In the genomic region with DNA sequence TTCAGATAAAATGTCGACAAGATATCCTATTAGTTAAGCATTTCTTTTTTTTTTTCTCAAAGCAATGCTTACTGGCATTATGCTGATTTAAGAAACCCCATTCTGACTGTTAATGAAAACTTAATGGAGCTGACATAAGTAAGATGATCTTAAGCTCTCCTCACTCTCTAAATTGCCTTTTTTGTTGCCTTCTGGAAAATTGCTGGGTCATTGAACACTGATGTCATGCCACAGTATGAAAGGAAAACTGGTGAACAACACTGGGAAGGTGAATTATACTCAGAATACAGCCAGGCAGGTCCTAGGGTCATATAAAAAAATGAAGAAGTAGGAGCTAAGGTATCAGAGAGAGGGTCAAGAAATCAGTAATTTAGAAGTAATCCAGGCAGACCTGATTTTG, we compare ENCODE assay signal across 19 cellular contexts.
DNase-seq lines count a peak whose midpoint lies in the region; ATAC-seq and FAIRE-seq lines count a peak whose summit lies in the region.
"Had no signal": no experiment of that assay in that cellular context is flagged by ENCODE, and none has a peak within 500 bp of the region (broad histone marks: within the 10 kb centered on the region; RNA-seq: fewer than 3 reads in every experiment).

No MANE protein-coding gene starts in this region.

- peak; percentile 88 for FAIRE-seq in islet of Langerhans (lab: Jason Lieb, UNC)
- FAIRE-seq: A204.1, GM19239, RCC 7860 had no signal

- peaks cover 2% of the 10 kb centered on the region for H3K9me3 Mint-ChIP-seq in stimulated activated effector memory CD8-positive, alpha-beta T cell treated with anti-CD3 and anti-CD28 coated beads, Interleukin-12 subunit alpha, Interleukin-12 subunit beta, amount 100 ng/mL, for 72 hours
- H3K9me3 Mint-ChIP-seq in stimulated activated memory B cell treated with anti-CD40 and anti-IgM and Interleukin-4, amounts not matched to agents 10 μg/mL and 1 μg/mL and 100 μg/mL, for 72 hours = peaks cover 4% of the 10 kb centered on the region

- DNase-seq in NCI-H2171 treated with DMSO at 0.1 percent for 48 hours (lab: John Stamatoyannopoulos, UW) = peak; percentile 52
- no peak for DNase-seq in NCI-H2171 (lab: John Stamatoyannopoulos, UW)
- DNase-seq in NCI-H2227 treated with DMSO at 0.1 percent for 48 hours (lab: John Stamatoyannopoulos, UW) = peak; percentile 73
- DNase-seq in renal cortical epithelial cell (ENCODE audit: low read depth) = peak; percentile 69
- DNase-seq in stimulated activated effector memory CD8-positive, alpha-beta T cell treated with anti-CD3 and anti-CD28 coated beads, Interleukin-12 subunit alpha, Interleukin-12 subunit beta, amount 100 ng/mL, for 72 hours (ENCODE audit: low spot score in 2 of 2) = no peak
- DNase-seq in NCI-H510A (lab: John Stamatoyannopoulos, UW) = no peak
- DNase-seq: DMS153, H9, Karpas-422, MG63, NCI-H1092, NCI-H2081 treated with DMSO at 0.1 percent for 48 hours, NCI-H446 treated with DMSO at 0.1 percent for 48 hours, Right ventricle myocardium superior had no signal

- no peaks in the 10 kb centered on the region for H3K36me3 Mint-ChIP-seq in stimulated activated effector memory CD8-positive, alpha-beta T cell treated with anti-CD3 and anti-CD28 coated beads, Interleukin-12 subunit alpha, Interleukin-12 subunit beta, amount 100 ng/mL, for 72 hours
- no peaks in the 10 kb centered on the region for H3K36me3 Mint-ChIP-seq in stimulated activated memory B cell treated with anti-CD40 and anti-IgM and Interleukin-4, amounts not matched to agents 10 μg/mL and 1 μg/mL and 100 μg/mL, for 72 hours

- no peak for ATAC-seq in stimulated activated effector memory CD8-positive, alpha-beta T cell treated with anti-CD3 and anti-CD28 coated beads, Interleukin-12 subunit alpha, Interleukin-12 subunit beta, amount 100 ng/mL, for 72 hours
- no peak for ATAC-seq in stimulated activated memory B cell treated with anti-CD40 and anti-IgM and Interleukin-4, amounts not matched to agents 10 μg/mL and 1 μg/mL and 100 μg/mL, for 72 hours

- no peak overlapping the region for H3K27ac Mint-ChIP-seq in stimulated activated effector memory CD8-positive, alpha-beta T cell treated with anti-CD3 and anti-CD28 coated beads, Interleukin-12 subunit alpha, Interleukin-12 subunit beta, amount 100 ng/mL, for 72 hours
- H3K27ac Mint-ChIP-seq in stimulated activated memory B cell treated with anti-CD40 and anti-IgM and Interleukin-4, amounts not matched to agents 10 μg/mL and 1 μg/mL and 100 μg/mL, for 72 hours = no peak overlapping the region
- H3K27ac Mint-ChIP-seq: H9 had no signal

- no peak overlapping the region for H3K4me3 Mint-ChIP-seq in stimulated activated effector memory CD8-positive, alpha-beta T cell treated with anti-CD3 and anti-CD28 coated beads, Interleukin-12 subunit alpha, Interleukin-12 subunit beta, amount 100 ng/mL, for 72 hours
- no peak overlapping the region for H3K4me3 Mint-ChIP-seq in stimulated activated memory B cell treated with anti-CD40 and anti-IgM and Interleukin-4, amounts not matched to agents 10 μg/mL and 1 μg/mL and 100 μg/mL, for 72 hours
- H3K4me3 Mint-ChIP-seq: H9 had no signal

- H3K27me3 Mint-ChIP-seq in stimulated activated memory B cell treated with anti-CD40 and anti-IgM and Interleukin-4, amounts not matched to agents 10 μg/mL and 1 μg/mL and 100 μg/mL, for 72 hours = no peaks in the 10 kb centered on the region

- H3K4me1 Mint-ChIP-seq in stimulated activated effector memory CD8-positive, alpha-beta T cell treated with anti-CD3 and anti-CD28 coated beads, Interleukin-12 subunit alpha, Interleukin-12 subunit beta, amount 100 ng/mL, for 72 hours = no peaks in the 10 kb centered on the region
- H3K4me1 Mint-ChIP-seq in stimulated activated memory B cell treated with anti-CD40 and anti-IgM and Interleukin-4, amounts not matched to agents 10 μg/mL and 1 μg/mL and 100 μg/mL, for 72 hours = peaks cover 5% of the 10 kb centered on the region

Comparison
In these comparisons a context has a peak if more than half of its experiments do, and no peak if none do; other contexts are left out.
1. DNase-seq: peak in NCI-H2171 treated with DMSO at 0.1 percent for 48 hours (single experiment), NCI-H2227 treated with DMSO at 0.1 percent for 48 hours (single experiment) and renal cortical epithelial cell (single experiment); none in NCI-H2171 (single experiment), stimulated activated effector memory CD8-positive, alpha-beta T cell treated with anti-CD3 and anti-CD28 coated beads, Interleukin-12 subunit alpha, Interleukin-12 subunit beta, amount 100 ng/mL, for 72 hours (0 of 2) and NCI-H510A (single experiment).